In the genomic region with DNA sequence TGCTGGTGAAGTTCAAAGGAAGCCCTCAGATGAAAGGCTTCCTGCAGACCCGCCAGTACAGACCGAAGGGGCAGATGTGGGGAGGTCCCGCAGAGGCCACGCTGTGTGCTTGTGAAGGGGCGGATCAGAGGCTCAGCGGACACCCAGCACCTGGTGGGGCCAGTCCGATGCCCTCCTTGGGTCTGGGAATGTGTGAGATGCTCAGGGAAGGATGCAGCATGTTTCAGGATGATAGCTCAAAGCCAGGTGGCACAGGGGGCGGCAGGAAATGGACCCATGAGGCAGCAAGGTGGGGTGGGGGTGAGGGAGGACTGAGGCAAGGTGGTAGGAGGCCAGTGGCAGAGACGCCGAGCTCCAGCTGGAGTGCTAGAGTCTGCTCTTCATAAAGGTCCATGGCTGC, we compare ENCODE assay signal across 21 cellular contexts. TPM values are rescaled to one million over a fixed set of nuclear protein-coding genes. Genes with fewer than 3 reads are reported as not detected.
"Had no signal": no experiment of that assay in that cellular context is flagged by ENCODE, and none has a peak within 500 bp of the region (broad histone marks: within the 10 kb centered on the region; RNA-seq: fewer than 3 reads in every experiment).

No MANE protein-coding gene starts in this region.

- H3K27me3 ChIP-seq: dorsolateral prefrontal cortex, ovary, transverse colon, uterus had no signal

- H3K9me3 ChIP-seq: esophagus muscularis mucosa, gastroesophageal sphincter, ovary, prostate gland, transverse colon, uterus had no signal

- H3K4me3 ChIP-seq: dorsolateral prefrontal cortex, esophagus muscularis mucosa, gastroesophageal sphincter, ovary, prostate gland, skin epidermis, stomach, transverse colon, uterus had no signal

- H3K36me3 ChIP-seq: esophagus muscularis mucosa, gastroesophageal sphincter, ovary, prostate gland, stomach, transverse colon, uterus had no signal

- H3K27ac ChIP-seq: dorsolateral prefrontal cortex, prostate gland had no signal

- ATAC-seq: activated CD8-positive, alpha-beta T cell treated with anti-CD3 and anti-CD28 coated beads, Interleukin-2, amount 10 ng/mL, durations not matched to agents 7 days and 5 days; effector memory CD8-positive, alpha-beta T cell; gastroesophageal sphincter; stimulated activated memory B cell treated with anti-CD40 and anti-IgM and Interleukin-4, amounts not matched to agents 10 μg/mL and 1 μg/mL and 100 μg/mL, for 72 hours had no signal

- H3K4me1 ChIP-seq: prostate gland had no signal

- DNase-seq: activated CD4-positive, alpha-beta T cell treated with anti-CD3 and anti-CD28 coated beads for 1 hour; activated CD4-positive, alpha-beta T cell treated with anti-CD3 and anti-CD28 coated beads, Interleukin-2, amount 50 U/mL, for 1 hour; activated CD8-positive, alpha-beta T cell treated with anti-CD3 and anti-CD28 coated beads, Interleukin-2, amount 10 ng/mL, durations not matched to agents 7 days and 5 days; activated gamma-delta T cell treated with Interleukin-2 at 50 U/mL for 16 hours; activated T-cell treated with anti-CD3 and anti-CD28 coated beads, Interleukin-2, amount 50 U/mL, for 1 hour; dorsolateral prefrontal cortex; effector memory CD8-positive, alpha-beta T cell; head of caudate nucleus; hypothalamus; stimulated activated CD4-positive, alpha-beta T cell treated with anti-CD3 and anti-CD28 coated beads, Interleukin-2, amount 100 ng/mL, for 24 hours; stomach; T-helper 1 cell; T-helper 9 cell; transverse colon; uterus had no signal

RNA-seq across cellular contexts. Expression of gene HSPA12A, which starts 27.9 kb away (rescaled TPM):
- total RNA-seq: activated CD8-positive, alpha-beta T cell treated with anti-CD3 and anti-CD28 coated beads, Interleukin-2, amount 10 ng/mL, durations not matched to agents 7 days and 5 days had no signal
